8 cellular contexts compared by ENCODE assay signal in genomic region chr7:35694784-35695627, GRCh38. TPM values are rescaled to one million over a fixed set of nuclear protein-coding genes. Genes with fewer than 3 reads are reported as not detected.
DNase-seq lines count a peak whose midpoint lies in the region; ATAC-seq and TF ChIP-seq lines count a peak whose summit lies in the region.

Gene HERPUD2, minus strand, starts transcription at chr7:35695135. Its CDS starts 805 bp downstream, at chr7:35694330.

- peak within 1 kb of the TSS; percentile 79 for H3K4me2 ChIP-seq in DND-41 (ENCODE audit: insufficient read depth, low read length)

- ATAC-seq in DND-41 (ENCODE audit: insufficient read depth, low read depth) = peak; percentile 90
- ATAC-seq in GM21825 (IDR thresholded peaks at IDR 0.05; ENCODE audit: unreplicated experiment) = peak; percentile 87
- ATAC-seq in esophagus mucosa = peak; percentile 97

- H3K9me3 ChIP-seq in DND-41 (ENCODE audit: insufficient read depth, low read length, severe bottlenecking) (no peaks in the 10 kb centered on the region), KOPT-K1 (ENCODE audit: insufficient read depth, low read length, poor library complexity, severe bottlenecking) (no peaks in the 10 kb centered on the region), Peyer's patch (no peaks in the 10 kb centered on the region), muscle layer of colon (ENCODE audit: low read length) (no peaks in the 10 kb centered on the region)

- TF ChIP-seq POLR2A in Peyer's patch (IDR thresholded peaks at IDR 0.05) = peak; percentile 84 to 94

- peaks cover 58% of the 10 kb centered on the region for H3K4me1 ChIP-seq in DND-41 (ENCODE audit: insufficient read depth, low read length)
- H3K4me1 ChIP-seq in Peyer's patch = peaks cover 0 to 36% (median 2%) of the 10 kb centered on the region in 4 donors
- peaks cover 51% of the 10 kb centered on the region for H3K4me1 ChIP-seq in muscle layer of colon (ENCODE audit: insufficient read depth, low read length)

- peak within 1 kb of the TSS; percentile 91 for H2AFZ ChIP-seq in DND-41 (ENCODE audit: low read depth, low read length)

- peak within 1 kb of the TSS; percentile 77 to 85 for H3K4me3 ChIP-seq in DND-41 (ENCODE audit: low read depth in 1 of 2, low read length in 2 of 2)
- peak within 1 kb of the TSS; percentile 79 to 90 (median 88) for H3K4me3 ChIP-seq in Peyer's patch
- H3K4me3 ChIP-seq in muscle layer of colon (ENCODE audit: low read depth in 1 of 2, low read length in 2 of 2) = peak within 1 kb of the TSS; percentile 43 to 97

- H3K79me2 ChIP-seq in DND-41 (ENCODE audit: insufficient read depth, low read length) = peaks cover 57% of the 10 kb centered on the region

- H3K9ac ChIP-seq in DND-41 (ENCODE audit: low read depth, low read length) = peak within 1 kb of the TSS; percentile 92
- peak within 1 kb of the TSS; percentile 95 for H3K9ac ChIP-seq in muscle layer of colon (ENCODE audit: low read length)

- DNase-seq in DND-41 (peak; percentile 89), Peyer's patch (peak; percentile 96 to 98 (median 97))
- DNase-seq in activated T-cell treated with anti-CD3 and anti-CD28 coated beads, Interleukin-2, amount 50 U/mL, for 48 hours = peak; percentile 91 to 93
- DNase-seq in stimulated activated CD8-positive, alpha-beta memory T cell treated with anti-CD3 and anti-CD28 coated beads, Interleukin-7, amount 100 ng/mL, for 1 hour (ENCODE audit: low read depth in 2 of 2) = peak; percentile 80 to 82

- TF ChIP-seq CTCF in DND-41 (IDR thresholded peaks at IDR 0.05; ENCODE audit: borderline replicate concordance, extremely low read depth, low read length, poor library complexity, severe bottlenecking) = peak; percentile 23
- no peak for TF ChIP-seq CTCF in Peyer's patch (IDR thresholded peaks at IDR 0.05)

- peaks cover 10% of the 10 kb centered on the region; the same call in 1 of the 2 replicates for H4K20me1 ChIP-seq in DND-41 (ENCODE audit: insufficient read depth, low read length)

- H3K36me3 ChIP-seq in DND-41 (ENCODE audit: insufficient read depth, low read length) (no peaks in the 10 kb centered on the region; the same call in 1 of the 2 replicates), KOPT-K1 (ENCODE audit: insufficient read depth, low read length) (no peaks in the 10 kb centered on the region), Peyer's patch (no peaks in the 10 kb centered on the region), muscle layer of colon (ENCODE audit: insufficient read depth, low read length) (no peaks in the 10 kb centered on the region)

- H3K27me3 ChIP-seq in DND-41 (ENCODE audit: insufficient read depth, low read length, poor library complexity) = no peaks in the 10 kb centered on the region
- H3K27me3 ChIP-seq in Peyer's patch = no peaks in the 10 kb centered on the region
- no peaks in the 10 kb centered on the region for H3K27me3 ChIP-seq in muscle layer of colon (ENCODE audit: control insufficient read depth in 1 of 2, insufficient read depth in 2 of 2, low read length in 2 of 2)

- H3K27ac ChIP-seq in DND-41 (ENCODE audit: low read length) (peak within 1 kb of the TSS; percentile 86), KOPT-K1 (ENCODE audit: low read depth, low read length, poor library complexity, severe bottlenecking) (peak within 1 kb of the TSS; percentile 90), Peyer's patch (peak within 1 kb of the TSS; percentile 95 to 99 (median 96)), muscle layer of colon (ENCODE audit: low read depth, low read length) (peak within 1 kb of the TSS; percentile 81)

RNA-seq across cellular contexts. Expression of gene HERPUD2, which starts in this region (rescaled TPM):
- total RNA-seq in Peyer's patch = 10 to 100 TPM; 20.1 to 31.5 (median 26.8) TPM
- total RNA-seq in esophagus mucosa = 15.7 TPM

Comparison
In these comparisons a context has a peak if more than half of its experiments do, and no peak if none do; other contexts are left out.
1. Peak in every context shown above with its lines: DNase-seq, ATAC-seq, H3K4me3 ChIP-seq and H3K27ac ChIP-seq.